18 cellular contexts compared by ENCODE assay signal in the genomic region with DNA sequence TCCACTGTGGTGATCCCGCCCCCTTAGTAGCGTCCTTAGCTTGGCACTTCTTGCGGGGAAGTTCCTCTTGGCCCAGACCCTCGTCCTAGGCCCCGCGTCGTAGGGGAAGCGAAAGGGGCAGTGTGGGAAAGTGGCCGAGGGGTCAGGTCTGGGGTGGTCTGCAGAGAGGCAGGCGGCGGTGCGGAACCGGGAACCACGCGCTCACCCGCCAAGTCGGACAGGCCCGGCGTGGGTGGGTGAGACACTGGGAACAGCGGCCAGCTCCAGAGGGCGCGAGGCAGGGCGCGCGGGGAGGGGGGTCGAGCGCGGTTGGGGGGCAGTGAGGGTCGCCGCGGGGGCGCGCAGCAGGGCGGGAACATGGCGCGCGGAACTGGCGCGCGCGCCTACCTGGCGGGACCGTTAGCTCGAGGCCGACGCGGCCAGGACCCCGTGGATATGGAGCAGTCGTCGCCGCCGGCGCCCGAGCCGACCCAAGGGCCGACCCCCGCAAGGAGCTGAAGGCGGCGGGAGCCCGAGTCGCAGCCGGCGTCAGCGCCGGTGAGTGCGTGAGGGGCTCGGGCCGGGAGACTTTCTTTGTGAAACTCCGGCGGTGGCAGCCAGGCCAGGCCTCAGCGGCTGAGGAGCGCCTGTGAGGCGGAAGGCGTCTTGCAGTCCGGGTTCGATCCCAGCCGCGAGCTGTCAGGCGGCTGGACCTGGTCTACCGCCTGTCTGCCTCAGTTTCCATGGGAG.
"Had no signal": no experiment of that assay in that cellular context is flagged by ENCODE, and none has a peak within 500 bp of the region (broad histone marks: within the 10 kb centered on the region; RNA-seq: fewer than 3 reads in every experiment).

No MANE protein-coding gene starts in this region.

- H3K9me3 ChIP-seq: colonic mucosa, lower lobe of right lung had no signal

- H3K4me1 Mint-ChIP-seq: naive thymus-derived CD4-positive, alpha-beta T cell had no signal

- H3K27ac ChIP-seq: colonic mucosa, dorsolateral prefrontal cortex, esophagus muscularis mucosa, foreskin keratinocyte, gastroesophageal sphincter, heart right ventricle, left lung, lower lobe of right lung had no signal

- H3K36me3 ChIP-seq: colonic mucosa, esophagus muscularis mucosa, gastroesophageal sphincter, heart right ventricle, left lung, lower lobe of right lung had no signal

- H3K27me3 Mint-ChIP-seq: naive thymus-derived CD4-positive, alpha-beta T cell had no signal

- DNase-seq: colonic mucosa; dermis blood vessel endothelial cell; dorsolateral prefrontal cortex; effector CD4-positive, alpha-beta T cell; effector memory CD4-positive, alpha-beta T cell; foreskin keratinocyte; head of caudate nucleus; heart right ventricle; hippocampal formation; left cardiac atrium; left ventricle myocardium superior; lower lobe of right lung; mesenchymal stem cell; midbrain; naive thymus-derived CD4-positive, alpha-beta T cell had no signal

- H3K4me3 ChIP-seq: colonic mucosa, dorsolateral prefrontal cortex, esophagus muscularis mucosa, gastroesophageal sphincter, heart right ventricle, left lung, lower lobe of right lung had no signal

- H3K36me3 Mint-ChIP-seq: naive thymus-derived CD4-positive, alpha-beta T cell had no signal

- H3K4me3 Mint-ChIP-seq: naive thymus-derived CD4-positive, alpha-beta T cell had no signal

- H3K27ac Mint-ChIP-seq: naive thymus-derived CD4-positive, alpha-beta T cell had no signal

- ATAC-seq: foreskin keratinocyte; gastroesophageal sphincter; heart right ventricle; left cardiac atrium; left lung; left ventricle myocardium superior; lower lobe of right lung; naive thymus-derived CD4-positive, alpha-beta T cell had no signal

- H3K4me1 ChIP-seq: colonic mucosa, esophagus muscularis mucosa, foreskin keratinocyte, gastroesophageal sphincter, heart right ventricle, left lung, lower lobe of right lung had no signal

- H3K27me3 ChIP-seq: colonic mucosa, foreskin keratinocyte, left lung had no signal
